ENCODE assay signal across 21 cellular contexts in genomic region chr16:56814537-56815432, GRCh38. TPM values are rescaled to one million over a fixed set of nuclear protein-coding genes. Genes with fewer than 3 reads are reported as not detected.
DNase-seq lines count a peak whose midpoint lies in the region; ATAC-seq, FAIRE-seq and TF ChIP-seq lines count a peak whose summit lies in the region.
"Had no signal": no experiment of that assay in that cellular context is flagged by ENCODE, and none has a peak within 500 bp of the region (broad histone marks: within the 10 kb centered on the region; RNA-seq: fewer than 3 reads in every experiment).

No MANE protein-coding gene starts in this region.

- H3K36me3 Mint-ChIP-seq in chondrocyte (ENCODE audit: low read depth), result peaks cover 5% of the 10 kb centered on the region
- H3K36me3 Mint-ChIP-seq in activated CD4-positive, alpha-beta memory T cell treated with anti-CD3 and anti-CD28 coated beads, Interleukin-2, amount 10 ng/mL, durations not matched to agents 7 days and 5 days (ENCODE audit: low read depth), result no peaks in the 10 kb centered on the region

- POLR2A ChIA-PET in A549 (lab: Yijun Ruan, JAX), result interaction anchor here (1.2 to 1.4 kb wide), 2 partner anchors 117 to 206 kb away, joined by 3 to 5 read pairs; partner anchors contain the start of genes HERPUD1 and MT2A
- POLR2A ChIA-PET in activated CD4-positive, alpha-beta memory T cell treated with anti-CD3 and anti-CD28 coated beads, Interleukin-2, amount 10 ng/mL, durations not matched to agents 7 days and 5 days (lab: Charles Lee), result no interaction called here

- H3K27me3 ChIP-seq in colonic mucosa, result no peaks in the 10 kb centered on the region
- H3K27me3 ChIP-seq: sigmoid colon had no signal

- H3K4me3 ChIP-seq in A549 (peak overlapping the region; percentile 22), mesodermal cell (ENCODE audit: extremely low read depth, insufficient read depth, low read length, poor library complexity, severe bottlenecking) (no peak overlapping the region), colonic mucosa (no peak overlapping the region)
- H3K4me3 ChIP-seq: sigmoid colon had no signal

- H3K36me3 ChIP-seq in mesodermal cell (ENCODE audit: control insufficient read depth, insufficient read depth, low read length), result peaks cover 37% of the 10 kb centered on the region
- no peaks in the 10 kb centered on the region for H3K36me3 ChIP-seq in colonic mucosa

- FAIRE-seq in A549 (lab: Jason Lieb, UNC), result peak; percentile 39

- peak overlapping the region; percentile 83 for H3K4me2 ChIP-seq in A549

- H3K4me1 ChIP-seq in A549, result peaks cover 73% of the 10 kb centered on the region
- H3K4me1 ChIP-seq in mesodermal cell (ENCODE audit: control insufficient read depth, insufficient read depth, low read length, poor library complexity, severe bottlenecking), result peaks cover 31% of the 10 kb centered on the region
- no peaks in the 10 kb centered on the region for H3K4me1 ChIP-seq in colonic mucosa

- TF ChIP-seq EP300 in A549 (IDR thresholded peaks at IDR 0.05), result no peak

- H3K27ac Mint-ChIP-seq in chondrocyte (ENCODE audit: unreplicated experiment), result peak overlapping the region; percentile 90
- H3K27ac Mint-ChIP-seq in activated CD4-positive, alpha-beta memory T cell treated with anti-CD3 and anti-CD28 coated beads, Interleukin-2, amount 10 ng/mL, durations not matched to agents 7 days and 5 days, result no peak overlapping the region
- H3K27ac Mint-ChIP-seq: activated naive CD8-positive, alpha-beta T cell treated with anti-CD3 and anti-CD28 coated beads for 36 hours; nephron progenitor cell; stimulated activated memory B cell treated with anti-CD40 and anti-IgM and Interleukin-4, amounts not matched to agents 10 μg/mL and 1 μg/mL and 100 μg/mL, for 72 hours had no signal

- intact Hi-C loops in colonic mucosa (cut with DNase I), result no loop called here

- DNase-seq in A549 (ENCODE audit: low read depth in 1 of 2, low spot score in 1 of 2) (peak; percentile 67 to 68), HuH-7.5 (ENCODE audit: low spot score) (peak; percentile 18), chondrocyte (ENCODE audit: low spot score) (no peak), NCI-H2171 (lab: John Stamatoyannopoulos, UW) (no peak), colonic mucosa (no peak)
- no peak for DNase-seq in activated CD4-positive, alpha-beta memory T cell treated with anti-CD3 and anti-CD28 coated beads, Interleukin-2, amount 10 ng/mL, durations not matched to agents 7 days and 5 days
- DNase-seq: activated CD4-positive, alpha-beta T cell treated with anti-CD3 and anti-CD28 coated beads for 4 hours; activated naive CD8-positive, alpha-beta T cell treated with anti-CD3 and anti-CD28 coated beads for 36 hours; H7; Kasumi-1; NCI-H146; NCI-H510A treated with DMSO at 0.1 percent for 48 hours; nephron progenitor cell had no signal

- CTCF ChIA-PET in A549 (lab: Yijun Ruan, JAX), result interaction anchor here (1.3 to 8.0 kb wide), 5 partner anchors 10 to 136 kb away, joined by 3 to 55 read pairs (median 12); no protein-coding TSS in a partner anchor
- CTCF ChIA-PET in activated CD4-positive, alpha-beta memory T cell treated with anti-CD3 and anti-CD28 coated beads, Interleukin-2, amount 10 ng/mL, durations not matched to agents 7 days and 5 days (lab: Charles Lee), result interaction anchor here (1.9 kb wide), 1 partner anchor 171 kb away, joined by 4 read pairs; no protein-coding TSS in a partner anchor

- peak overlapping the region; percentile 64 for H3K4me3 Mint-ChIP-seq in chondrocyte (ENCODE audit: unreplicated experiment)
- H3K4me3 Mint-ChIP-seq in activated CD4-positive, alpha-beta memory T cell treated with anti-CD3 and anti-CD28 coated beads, Interleukin-2, amount 10 ng/mL, durations not matched to agents 7 days and 5 days, result no peak overlapping the region
- H3K4me3 Mint-ChIP-seq: activated naive CD8-positive, alpha-beta T cell treated with anti-CD3 and anti-CD28 coated beads for 36 hours; nephron progenitor cell; stimulated activated memory B cell treated with anti-CD40 and anti-IgM and Interleukin-4, amounts not matched to agents 10 μg/mL and 1 μg/mL and 100 μg/mL, for 72 hours had no signal

- no peak for TF ChIP-seq CTCF in A549 (IDR thresholded peaks at IDR 0.05)
- TF ChIP-seq CTCF in chondrocyte (IDR thresholded peaks at IDR 0.05), result no peak
- TF ChIP-seq CTCF in colonic mucosa (IDR thresholded peaks at IDR 0.05), result no peak

- H3K9ac ChIP-seq in colonic mucosa (ENCODE audit: low read depth in 2 of 2, low read length in 2 of 2), result no peak overlapping the region

- peak overlapping the region; percentile 86 to 87 for H3K27ac ChIP-seq in A549
- peak overlapping the region; percentile 80 for H3K27ac ChIP-seq in mesodermal cell (ENCODE audit: low read depth, low read length, severe bottlenecking)
- H3K27ac ChIP-seq in colonic mucosa, result no peak overlapping the region
- H3K27ac ChIP-seq: HL-60 had no signal

- H3K27me3 Mint-ChIP-seq in chondrocyte (ENCODE audit: low read depth), result no peaks in the 10 kb centered on the region
- H3K27me3 Mint-ChIP-seq in activated CD4-positive, alpha-beta memory T cell treated with anti-CD3 and anti-CD28 coated beads, Interleukin-2, amount 10 ng/mL, durations not matched to agents 7 days and 5 days, result no peaks in the 10 kb centered on the region
- H3K27me3 Mint-ChIP-seq: activated naive CD8-positive, alpha-beta T cell treated with anti-CD3 and anti-CD28 coated beads for 36 hours; stimulated activated memory B cell treated with anti-CD40 and anti-IgM and Interleukin-4, amounts not matched to agents 10 μg/mL and 1 μg/mL and 100 μg/mL, for 72 hours had no signal

- WGBS in A549 (ENCODE audit: missing lambda C conversion rate), result 23% methylated on average over 9 of the region's 9 CpGs
- WGBS in mesodermal cell (ENCODE audit: insufficient coverage in 2 of 2), 2 experiments, result 85 to 87% methylated on average over 9 of the region's 9 CpGs

- peaks cover 49% of the 10 kb centered on the region for H3K4me1 Mint-ChIP-seq in chondrocyte (ENCODE audit: low read depth)
- peaks cover 8% of the 10 kb centered on the region for H3K4me1 Mint-ChIP-seq in activated CD4-positive, alpha-beta memory T cell treated with anti-CD3 and anti-CD28 coated beads, Interleukin-2, amount 10 ng/mL, durations not matched to agents 7 days and 5 days
- H3K4me1 Mint-ChIP-seq: activated naive CD8-positive, alpha-beta T cell treated with anti-CD3 and anti-CD28 coated beads for 36 hours; nephron progenitor cell; stimulated activated memory B cell treated with anti-CD40 and anti-IgM and Interleukin-4, amounts not matched to agents 10 μg/mL and 1 μg/mL and 100 μg/mL, for 72 hours had no signal

- no peak for TF ChIP-seq POLR2A in A549 (IDR thresholded peaks at IDR 0.05; ENCODE audit: low read length)

- H3K9me3 Mint-ChIP-seq in chondrocyte (ENCODE audit: low read depth), result no peaks in the 10 kb centered on the region
- no peaks in the 10 kb centered on the region for H3K9me3 Mint-ChIP-seq in activated CD4-positive, alpha-beta memory T cell treated with anti-CD3 and anti-CD28 coated beads, Interleukin-2, amount 10 ng/mL, durations not matched to agents 7 days and 5 days
- H3K9me3 Mint-ChIP-seq: activated naive CD8-positive, alpha-beta T cell treated with anti-CD3 and anti-CD28 coated beads for 36 hours; nephron progenitor cell; stimulated activated memory B cell treated with anti-CD40 and anti-IgM and Interleukin-4, amounts not matched to agents 10 μg/mL and 1 μg/mL and 100 μg/mL, for 72 hours had no signal

- no peak for TF ChIP-seq RAD21 in A549 (conservative IDR thresholded peaks at IDR 0.05 in 1 of 2, IDR thresholded peaks at IDR 0.05 in 1 of 2)

- ATAC-seq in A549, result peak; percentile 88 to 89
- no peak for ATAC-seq in HG03432 (IDR thresholded peaks at IDR 0.05; ENCODE audit: unreplicated experiment)
- ATAC-seq: stimulated activated memory B cell treated with anti-CD40 and anti-IgM and Interleukin-4, amounts not matched to agents 10 μg/mL and 1 μg/mL and 100 μg/mL, for 72 hours had no signal

- H3K9me3 ChIP-seq in A549 (no peaks in the 10 kb centered on the region), mesodermal cell (ENCODE audit: control insufficient read depth, low read length) (peaks cover 4% of the 10 kb centered on the region), colonic mucosa (no peaks in the 10 kb centered on the region)
- H3K9me3 ChIP-seq: sigmoid colon had no signal

TF ChIP-seq in A549, 52 proteins besides CTCF, POLR2A, EP300 and RAD21:
- no peak for TF ChIP-seq USF2 (IDR thresholded peaks at IDR 0.05)
- no peak for TF ChIP-seq ZNF302 (CRISPR knock-in tag; IDR thresholded peaks at IDR 0.05)
- no peak for TF ChIP-seq JUN (IDR thresholded peaks at IDR 0.05)
- TF ChIP-seq GATA3 (IDR thresholded peaks at IDR 0.05; ENCODE audit: borderline replicate concordance), result peak; percentile 55; the same call in 1 of the 2 replicates
- 0 out of 2 replicates have a peak, but pooled peaks have one; percentile 50 for TF ChIP-seq MAX (IDR thresholded peaks at IDR 0.05)

RNA-seq across cellular contexts. Expression of gene SLC12A3, which starts 50.2 kb away (rescaled TPM):
- polyA plus RNA-seq in A549 (2011; rRNA removed) (0.01 and 0.09 TPM in 2 replicates), A549 (2017; fragmentation: RNase III; extraction: RNeasy Plus Mini Kit Qiagen cat#74134 plus additional on column Dnase treatment) (0.08 TPM in 1 of 3 replicates, not detected in the others)
- polyA plus RNA-seq in A549 (2012; cell fraction: cytosol; rRNA removed), result 0.05 and 0.06 TPM in 2 replicates
- 0.11 and 0.12 TPM in 2 replicates for polyA plus RNA-seq in A549 (2012; cell fraction: nucleus; rRNA removed)
- polyA minus RNA-seq in A549 (2011; rRNA and poly(A)+ RNA removed), result 0.08 TPM in 1 of 2 replicates, not detected in the other
- total RNA-seq in chondrocyte (not detected in 3 replicates), colonic mucosa (not detected)
- polyA plus RNA-seq in mesodermal cell (2013, experiment 1 of 2), result not detected
- not detected for polyA plus RNA-seq in mesodermal cell (2013, experiment 2 of 2)
- total RNA-seq in activated CD4-positive, alpha-beta memory T cell treated with anti-CD3 and anti-CD28 coated beads, Interleukin-2, amount 10 ng/mL, durations not matched to agents 7 days and 5 days, result not detected
- total RNA-seq: cerebellum, epithelial cell of proximal tubule, H7, lower leg skin, sigmoid colon had no signal

Comparison
In these comparisons a context has a peak if more than half of its experiments do, and no peak if none do; other contexts are left out.
1. DNase-seq: peak in A549 (2 of 2) and HuH-7.5 (single experiment); none in chondrocyte (single experiment), NCI-H2171 (single experiment), colonic mucosa (single experiment) and activated CD4-positive, alpha-beta memory T cell treated with anti-CD3 and anti-CD28 coated beads, Interleukin-2, amount 10 ng/mL, durations not matched to agents 7 days and 5 days (single experiment).